In the genomic region with DNA sequence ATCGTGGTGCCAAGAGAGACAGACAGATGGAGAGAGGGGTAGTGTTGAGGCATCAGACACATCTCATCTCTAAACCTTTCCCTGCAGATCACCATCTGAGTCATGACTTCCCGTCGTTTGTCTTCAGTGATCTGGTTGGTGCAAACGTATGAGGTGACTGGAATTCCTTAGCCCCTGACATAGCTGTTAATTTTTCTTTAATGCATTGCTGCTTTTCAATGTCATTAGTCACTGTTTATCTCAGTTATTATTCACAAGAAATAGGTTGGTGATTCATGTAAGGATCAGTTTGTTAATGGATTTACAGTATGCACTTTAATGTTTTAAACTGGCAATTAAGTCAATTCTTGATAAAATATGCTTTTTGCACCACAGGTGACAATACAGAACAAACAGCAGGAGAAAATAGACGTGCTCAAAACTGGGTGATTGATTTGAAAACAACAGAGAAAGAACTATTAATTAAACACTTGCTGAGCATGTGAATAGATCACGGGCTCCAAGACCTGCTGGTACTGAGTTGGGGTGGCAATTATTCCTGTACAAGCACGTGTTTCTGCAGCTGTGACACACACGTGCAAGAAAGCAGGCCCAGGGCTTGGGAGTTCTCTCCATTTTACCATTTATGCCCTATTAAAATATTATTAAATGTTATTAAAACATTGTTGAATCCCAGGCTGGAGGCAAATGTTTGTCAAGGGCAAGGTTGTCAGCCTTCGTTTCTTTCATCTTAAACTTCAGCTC, we compare ENCODE assay signal across 9 cellular contexts. TPM values are rescaled to one million over a fixed set of nuclear protein-coding genes. Genes with fewer than 3 reads are reported as not detected.
A peak's percentile ranks its signal among the peaks of the same experiment; 100 is the strongest.
DNase-seq lines count a peak whose midpoint lies in the region; ATAC-seq and TF ChIP-seq lines count a peak whose summit lies in the region.
"Had no signal": no experiment of that assay in that cellular context is flagged by ENCODE, and none has a peak within 500 bp of the region (broad histone marks: within the 10 kb centered on the region; RNA-seq: fewer than 3 reads in every experiment).

No MANE protein-coding gene starts in this region.

- no TSS peak for BruUV-seq in PC-3 (replicated peaks; lab: Mats Ljungman, UMichigan)

- peak overlapping the region; percentile 50; the same call in 1 of the 2 replicates for H3K9ac ChIP-seq in PC-3 (ENCODE audit: low read length)

- H3K79me2 ChIP-seq in PC-3 (ENCODE audit: low read length) = 0 out of 2 replicates have a peak, but pooled peaks cover 6% of the 10 kb centered on the region

- H3K9me2 ChIP-seq in PC-3 (replicated peaks; ENCODE audit: low read length) = no peaks in the 10 kb centered on the region

- peak overlapping the region; percentile 25 for H2AFZ ChIP-seq in PC-3 (ENCODE audit: low read length)

- WGBS in esophagus squamous epithelium, 2 donors = 42 to 51% methylated on average over 9 of the region's 9 CpGs
- 50% methylated on average over 9 of the region's 9 CpGs for WGBS in suprapubic skin

- H3F3A ChIP-seq in PC-3 (ENCODE audit: low read length, unreplicated experiment) = no peaks in the 10 kb centered on the region

- TF ChIP-seq CTCF in PC-3 (conservative IDR thresholded peaks at IDR 0.05; ENCODE audit: low read depth, low read length) (no peak), esophagus squamous epithelium (IDR thresholded peaks at IDR 0.05) (no peak), tibial artery (IDR thresholded peaks at IDR 0.05) (no peak), suprapubic skin (IDR thresholded peaks at IDR 0.05) (no peak)

- H3K36me3 ChIP-seq in PC-3 (ENCODE audit: low read depth, low read length) (no peaks in the 10 kb centered on the region), esophagus squamous epithelium (no peaks in the 10 kb centered on the region), tibial artery (no peaks in the 10 kb centered on the region), suprapubic skin (no peaks in the 10 kb centered on the region)

- TF ChIP-seq EP300 in suprapubic skin (IDR thresholded peaks at IDR 0.05) = no peak

- H3K4me1 ChIP-seq in PC-3 (ENCODE audit: insufficient read depth, low read length) = peaks cover 36% of the 10 kb centered on the region
- H3K4me1 ChIP-seq in esophagus squamous epithelium = peaks cover 11 to 75% (median 18%) of the 10 kb centered on the region in 3 donors
- peaks cover 0 to 10% (median 6%) of the 10 kb centered on the region in 4 donors for H3K4me1 ChIP-seq in tibial artery
- peaks cover 54% of the 10 kb centered on the region for H3K4me1 ChIP-seq in suprapubic skin

- POLR2A ChIA-PET in PC-3 (lab: Charles Lee; ENCODE audit: unreplicated experiment) = interaction anchor here (0.6 kb wide), 2 partner anchors 101 to 181 kb away, joined by 9 to 10 read pairs; no protein-coding TSS in a partner anchor

- TF ChIP-seq POLR2A in esophagus squamous epithelium (IDR thresholded peaks at IDR 0.05) = no peak
- no peak for TF ChIP-seq POLR2A in suprapubic skin (IDR thresholded peaks at IDR 0.05)

- peak; percentile 45 for DNase-seq in AG08395 (ENCODE audit: low spot score)
- peak; percentile 72 for DNase-seq in PC-3
- no peak for DNase-seq in esophagus squamous epithelium (lab: John Stamatoyannopoulos, UW)
- DNase-seq in posterior vena cava (ENCODE audit: low spot score) = no peak
- no peak for DNase-seq in tibial artery
- DNase-seq in suprapubic skin (ENCODE audit: low spot score in 2 of 2) = no peak
- DNase-seq: immature natural killer cell had no signal

- peak overlapping the region; percentile 90 for H3K27ac ChIP-seq in PC-3 (ENCODE audit: low read length)
- H3K27ac ChIP-seq in esophagus squamous epithelium = peak overlapping the region; percentile 87 to 95 (median 92)
- H3K27ac ChIP-seq in tibial artery = no peak overlapping the region
- no peak overlapping the region for H3K27ac ChIP-seq in suprapubic skin

- CTCF ChIA-PET in PC-3 (lab: Charles Lee) = no interaction called here

- no peaks in the 10 kb centered on the region for H3K9me3 ChIP-seq in PC-3 (ENCODE audit: low read length)
- no peaks in the 10 kb centered on the region for H3K9me3 ChIP-seq in esophagus squamous epithelium
- H3K9me3 ChIP-seq in tibial artery = no peaks in the 10 kb centered on the region
- H3K9me3 ChIP-seq in suprapubic skin = no peaks in the 10 kb centered on the region

- intact Hi-C loops in PC-3 (cut with micrococcal nuclease) = loop anchor here (5.0 kb wide), 1 partner anchor 56 kb away; no protein-coding TSS in a partner anchor
- intact Hi-C loops in esophagus squamous epithelium (cut with DNase I) = no loop called here
- intact Hi-C loops in posterior vena cava (cut with DNase I) = no loop called here
- intact Hi-C loops in tibial artery (cut with DNase I; ENCODE audit: low total_unique reads) = no loop called here

- H3K27me3 ChIP-seq in PC-3 (ENCODE audit: low read length) (no peaks in the 10 kb centered on the region), esophagus squamous epithelium (no peaks in the 10 kb centered on the region), tibial artery (peaks cover 0 to 14% of the 10 kb centered on the region in 2 donors), suprapubic skin (no peaks in the 10 kb centered on the region)

- peak; percentile 16 for ATAC-seq in GM21786 (IDR thresholded peaks at IDR 0.05; ENCODE audit: unreplicated experiment)
- peak; percentile 85 for ATAC-seq in PC-3
- no peak for ATAC-seq in HG03025 (IDR thresholded peaks at IDR 0.05; ENCODE audit: low FRiP score, unreplicated experiment)

- H4K20me1 ChIP-seq in PC-3 (ENCODE audit: low read length) = no peaks in the 10 kb centered on the region

- H3K4me2 ChIP-seq in PC-3 (ENCODE audit: low read length) = peak overlapping the region; percentile 58

- no peak overlapping the region for H3K4me3 ChIP-seq in PC-3 (ENCODE audit: low read length)
- H3K4me3 ChIP-seq in esophagus squamous epithelium = no peak overlapping the region
- H3K4me3 ChIP-seq in tibial artery = no peak overlapping the region
- H3K4me3 ChIP-seq in suprapubic skin = no peak overlapping the region

RNA-seq across cellular contexts. Expression of gene TMEM154, which starts 1.4 kb away (rescaled TPM):
- total RNA-seq in PC-3 (2014; rRNA removed) = 3.6 and 8.1 TPM in 2 replicates
- total RNA-seq in esophagus squamous epithelium = 10 to 100 TPM; 41.2 to 83.1 (median 60.5) TPM
- 1 to 10 TPM; 1.5 to 4.0 TPM for total RNA-seq in posterior vena cava
- total RNA-seq in suprapubic skin = 100 to 1,000 TPM in 3 of 4 donors, 10 to 100 TPM in 1; 81.9 to 164 (median 132) TPM

Comparison
In these comparisons a context has a peak if more than half of its experiments do, and no peak if none do; other contexts are left out.
1. DNase-seq: peak in AG08395 (single experiment) and PC-3 (single experiment); none in esophagus squamous epithelium (single experiment), posterior vena cava (single experiment), tibial artery (0 of 2) and suprapubic skin (0 of 2).
2. H3K27ac ChIP-seq: peak in PC-3 (single experiment) and esophagus squamous epithelium (4 of 4); none in tibial artery (0 of 2) and suprapubic skin (single experiment).